Comparison of ENCODE assay signal across 8 cellular contexts in the genomic region with DNA sequence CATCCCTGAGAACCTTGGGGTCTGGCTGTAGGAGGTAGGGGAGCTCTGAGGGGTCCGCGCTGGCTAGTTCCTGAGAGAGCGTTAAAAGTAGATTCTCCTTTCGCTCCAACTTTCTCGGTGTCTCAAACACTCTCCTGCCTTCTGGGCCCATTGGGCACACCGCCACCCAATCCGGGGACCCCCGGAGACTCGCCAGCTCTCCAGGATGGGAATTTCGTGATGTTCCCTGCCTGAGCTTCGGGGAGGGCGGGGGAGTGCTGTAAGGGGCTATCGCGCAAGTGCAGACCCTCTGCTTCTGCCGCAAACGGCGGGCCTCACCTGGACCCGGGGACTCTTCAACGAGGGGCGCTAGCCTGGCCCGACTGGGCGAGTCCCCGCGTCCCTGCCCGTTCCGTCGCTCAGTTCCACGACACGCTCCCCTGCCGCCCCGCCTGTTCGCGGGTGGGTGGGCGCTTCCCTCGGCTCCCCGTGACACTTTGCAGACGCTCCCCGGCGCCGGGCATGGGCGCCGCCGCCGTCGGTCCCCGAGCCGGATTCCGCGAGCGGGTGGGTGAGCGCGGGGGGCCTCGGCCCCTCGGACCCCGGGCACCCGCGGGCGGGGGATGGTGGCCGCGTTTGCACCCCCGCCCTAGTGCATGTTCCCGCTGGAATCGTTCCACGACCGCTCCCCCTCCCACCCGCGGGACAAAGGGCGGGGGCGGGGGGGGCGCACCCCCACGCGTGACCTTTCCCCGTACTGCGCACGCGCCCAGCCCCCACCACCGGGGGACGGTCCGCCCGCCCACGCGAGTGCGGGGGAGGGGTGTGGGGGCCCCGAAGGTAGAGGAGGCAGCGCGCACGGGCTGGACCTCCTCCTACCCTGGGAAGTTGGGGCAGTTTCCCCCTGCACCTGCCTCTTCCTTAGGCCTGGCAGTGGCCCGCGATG. TPM values are rescaled to one million over a fixed set of nuclear protein-coding genes. Genes with fewer than 3 reads are reported as not detected.
A peak's percentile ranks its signal among the peaks of the same experiment; 100 is the strongest.
DNase-seq lines count a peak whose midpoint lies in the region; ATAC-seq and TF ChIP-seq lines count a peak whose summit lies in the region.

A gene (plus strand): TSS at position 481 of the 925 bp plus-strand sequence. CDS start 835 bp downstream, outside the sequence.

- TF ChIP-seq CTCF in GM10266 (IDR thresholded peaks at IDR 0.05; ENCODE audit: control insufficient read depth, insufficient read depth, low read depth, missing control alignments) (no peak), astrocyte of the spinal cord (IDR thresholded peaks at IDR 0.05; ENCODE audit: low read depth, low read length) (no peak)

- WGBS in right cardiac atrium, result under 1% methylated on average over 89 of the region's 89 CpGs

- no peaks in the 10 kb centered on the region for H3K9me3 ChIP-seq in SJSA1 (replicated peaks)
- H3K9me3 ChIP-seq in right cardiac atrium (ENCODE audit: control insufficient read depth, low read length), result no peaks in the 10 kb centered on the region

- H3K27ac ChIP-seq in SJSA1 (no peak within 1 kb of the TSS), right cardiac atrium (ENCODE audit: low read length) (peak within 1 kb of the TSS; percentile 39)

- peaks cover 32% of the 10 kb centered on the region for H3K36me3 ChIP-seq in SJSA1

- ATAC-seq in right cardiac atrium (peak; percentile 49 to 52), GM21529 (IDR thresholded peaks at IDR 0.05; ENCODE audit: unreplicated experiment) (no peak), GM18511 (IDR thresholded peaks at IDR 0.05; ENCODE audit: unreplicated experiment) (no peak)

- no peak for TF ChIP-seq EP300 in Ishikawa (IDR thresholded peaks at IDR 0.05; ENCODE audit: borderline replicate concordance)

- intact Hi-C loops in right cardiac atrium (cut with DNase I), result no loop called here
- intact Hi-C loops in posterior vena cava (cut with DNase I), result no loop called here

- no peak for TF ChIP-seq RAD21 in Ishikawa (IDR thresholded peaks at IDR 0.05; ENCODE audit: low read depth)

- H3K4me3 ChIP-seq in SJSA1 (peak within 1 kb of the TSS; percentile 57), astrocyte of the spinal cord (ENCODE audit: low read depth, low read length) (peak within 1 kb of the TSS; percentile 71), right cardiac atrium (ENCODE audit: low read length) (peak within 1 kb of the TSS; percentile 65)

- H3K4me1 ChIP-seq in SJSA1 (replicated peaks) (peaks cover 26% of the 10 kb centered on the region), right cardiac atrium (ENCODE audit: control insufficient read depth, insufficient read depth, low read length) (no peaks in the 10 kb centered on the region)

- in situ Hi-C loops in astrocyte of the spinal cord (cut with HindIII; ENCODE audit: low sequenced_read_pairs), result no loop called here

- DNase-seq in GM10266 (ENCODE audit: extremely low spot score) (peak; percentile 71), SJSA1 (ENCODE audit: low read depth in 1 of 2, low spot score in 2 of 2) (peak; percentile 67 to 69), astrocyte of the spinal cord (ENCODE audit: low read depth, low spot score) (peak; percentile 77), right cardiac atrium (peak; percentile 80 to 91 (median 90)), posterior vena cava (ENCODE audit: low spot score) (peak; percentile 91)

- H3K27me3 ChIP-seq in SJSA1 (replicated peaks), result no peaks in the 10 kb centered on the region
- no peaks in the 10 kb centered on the region for H3K27me3 ChIP-seq in right cardiac atrium (ENCODE audit: control insufficient read depth, insufficient read depth)

TF ChIP-seq in Ishikawa, 13 proteins besides CTCF, POLR2A, EP300 and RAD21:
- TF ChIP-seq ZBTB7A (IDR thresholded peaks at IDR 0.05; ENCODE audit: low read depth) (peak; percentile 79), EGR1 (IDR thresholded peaks at IDR 0.05) (peak; percentile 94), YY1 (IDR thresholded peaks at IDR 0.05; ENCODE audit: low read depth) (peak; percentile 59; the same call in 1 of the 2 replicates), TCF12 (IDR thresholded peaks at IDR 0.05; ENCODE audit: low read depth) (0 out of 2 replicates have a peak, but pooled peaks have one; percentile 0), FOXM1 (IDR thresholded peaks at IDR 0.05; ENCODE audit: borderline replicate concordance, low read depth) (no peak), CREB1 (IDR thresholded peaks at IDR 0.05; ENCODE audit: low read depth) (no peak), TEAD4 (IDR thresholded peaks at IDR 0.05) (peak; percentile 4; the same call in 1 of the 2 replicates), TAF1 (IDR thresholded peaks at IDR 0.05; ENCODE audit: low read depth) (peak; percentile 42; the same call in 1 of the 2 replicates), CEBPB (IDR thresholded peaks at IDR 0.05) (no peak), NFIC (IDR thresholded peaks at IDR 0.05) (no peak)
- TF ChIP-seq, protein P1, sequence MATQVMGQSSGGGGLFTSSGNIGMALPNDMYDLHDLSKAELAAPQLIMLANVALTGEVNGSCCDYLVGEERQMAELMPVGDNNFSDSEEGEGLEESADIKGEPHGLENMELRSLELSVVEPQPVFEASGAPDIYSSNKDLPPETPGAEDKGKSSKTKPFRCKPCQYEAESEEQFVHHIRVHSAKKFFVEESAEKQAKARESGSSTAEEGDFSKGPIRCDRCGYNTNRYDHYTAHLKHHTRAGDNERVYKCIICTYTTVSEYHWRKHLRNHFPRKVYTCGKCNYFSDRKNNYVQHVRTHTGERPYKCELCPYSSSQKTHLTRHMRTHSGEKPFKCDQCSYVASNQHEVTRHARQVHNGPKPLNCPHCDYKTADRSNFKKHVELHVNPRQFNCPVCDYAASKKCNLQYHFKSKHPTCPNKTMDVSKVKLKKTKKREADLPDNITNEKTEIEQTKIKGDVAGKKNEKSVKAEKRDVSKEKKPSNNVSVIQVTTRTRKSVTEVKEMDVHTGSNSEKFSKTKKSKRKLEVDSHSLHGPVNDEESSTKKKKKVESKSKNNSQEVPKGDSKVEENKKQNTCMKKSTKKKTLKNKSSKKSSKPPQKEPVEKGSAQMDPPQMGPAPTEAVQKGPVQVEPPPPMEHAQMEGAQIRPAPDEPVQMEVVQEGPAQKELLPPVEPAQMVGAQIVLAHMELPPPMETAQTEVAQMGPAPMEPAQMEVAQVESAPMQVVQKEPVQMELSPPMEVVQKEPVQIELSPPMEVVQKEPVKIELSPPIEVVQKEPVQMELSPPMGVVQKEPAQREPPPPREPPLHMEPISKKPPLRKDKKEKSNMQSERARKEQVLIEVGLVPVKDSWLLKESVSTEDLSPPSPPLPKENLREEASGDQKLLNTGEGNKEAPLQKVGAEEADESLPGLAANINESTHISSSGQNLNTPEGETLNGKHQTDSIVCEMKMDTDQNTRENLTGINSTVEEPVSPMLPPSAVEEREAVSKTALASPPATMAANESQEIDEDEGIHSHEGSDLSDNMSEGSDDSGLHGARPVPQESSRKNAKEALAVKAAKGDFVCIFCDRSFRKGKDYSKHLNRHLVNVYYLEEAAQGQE (IDR thresholded peaks at IDR 0.05; ENCODE audit: low read depth), result no peak
- TF ChIP-seq, protein P2, sequence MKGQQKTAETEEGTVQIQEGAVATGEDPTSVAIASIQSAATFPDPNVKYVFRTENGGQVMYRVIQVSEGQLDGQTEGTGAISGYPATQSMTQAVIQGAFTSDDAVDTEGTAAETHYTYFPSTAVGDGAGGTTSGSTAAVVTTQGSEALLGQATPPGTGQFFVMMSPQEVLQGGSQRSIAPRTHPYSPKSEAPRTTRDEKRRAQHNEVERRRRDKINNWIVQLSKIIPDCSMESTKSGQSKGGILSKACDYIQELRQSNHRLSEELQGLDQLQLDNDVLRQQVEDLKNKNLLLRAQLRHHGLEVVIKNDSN (IDR thresholded peaks at IDR 0.05), result no peak
- TF ChIP-seq, protein P3, sequence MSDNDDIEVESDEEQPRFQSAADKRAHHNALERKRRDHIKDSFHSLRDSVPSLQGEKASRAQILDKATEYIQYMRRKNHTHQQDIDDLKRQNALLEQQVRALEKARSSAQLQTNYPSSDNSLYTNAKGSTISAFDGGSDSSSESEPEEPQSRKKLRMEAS (IDR thresholded peaks at IDR 0.05), result 0 out of 2 replicates have a peak, but pooled peaks have one; percentile 23
TF ChIP-seq in Ishikawa: peak in this region for 7.

RNA-seq across cellular contexts. Expression of the gene that starts here (rescaled TPM):
- 3.5 and 6.0 TPM in 2 replicates for total RNA-seq in SJSA1 (2014; rRNA removed; shearing (Covaris generic))
- total RNA-seq in right cardiac atrium, result 10 to 100 TPM; 23.6 to 26.6 (median 24.3) TPM
- polyA plus RNA-seq in right cardiac atrium, result 30.4 TPM
- 10 to 100 TPM in 1 of 2 donors, 1 to 10 TPM in 1; 8.6 to 13.6 TPM for total RNA-seq in posterior vena cava

Comparison
In these comparisons a context has a peak if more than half of its experiments do, and no peak if none do; other contexts are left out.
1. ATAC-seq: peak in right cardiac atrium (2 of 2); none in GM21529 (single experiment) and GM18511 (single experiment).
2. Peak in every context shown above with its lines, with median percentiles within 50 percentile points of each other: DNase-seq and H3K4me3 ChIP-seq.